8 cellular contexts compared by ENCODE assay signal in genomic region chr6:87722831-87723726, GRCh38. TPM values are rescaled to one million over a fixed set of nuclear protein-coding genes. Genes with fewer than 3 reads are reported as not detected.
DNase-seq lines count a peak whose midpoint lies in the region; TF ChIP-seq lines count a peak whose summit lies in the region.

No MANE protein-coding gene starts in this region.

- H2AFZ ChIP-seq in OCI-LY7 (ENCODE audit: low read length), result peak overlapping the region; percentile 41; the same call in 1 of the 2 replicates

- CTCF ChIA-PET in OCI-LY7 (lab: Charles Lee; ENCODE audit: unreplicated experiment), result no interaction called here

- BruUV-seq in OCI-LY7 (replicated peaks; lab: Mats Ljungman, UMichigan), result no TSS peak

- H3K27me3 ChIP-seq in testis, result no peaks in the 10 kb centered on the region

- H3K4me2 ChIP-seq in OCI-LY7 (ENCODE audit: low read length), result no peak overlapping the region

- no peaks in the 10 kb centered on the region for H3K36me3 ChIP-seq in OCI-LY7 (ENCODE audit: insufficient read depth, low read length)
- no peaks in the 10 kb centered on the region for H3K36me3 ChIP-seq in testis (ENCODE audit: low read depth, missing control alignments)

- no peaks in the 10 kb centered on the region for H4K20me1 ChIP-seq in OCI-LY7 (ENCODE audit: insufficient read depth, low read length)

- H3K4me1 ChIP-seq in OCI-LY7 (ENCODE audit: insufficient read depth, low read length, poor library complexity, severe bottlenecking) (peaks cover 29% of the 10 kb centered on the region), testis (peaks cover 15% of the 10 kb centered on the region)

- no peak for TF ChIP-seq POLR2A in testis (IDR thresholded peaks at IDR 0.05)

- no peak overlapping the region for H3K27ac ChIP-seq in OCI-LY7 (ENCODE audit: low read depth, low read length, poor library complexity, severe bottlenecking)
- no peak overlapping the region for H3K27ac ChIP-seq in testis

- no peaks in the 10 kb centered on the region for H3K9me3 ChIP-seq in OCI-LY7 (ENCODE audit: low read length)
- H3K9me3 ChIP-seq in testis, result no peaks in the 10 kb centered on the region

- DNase-seq in DMS 273 treated with DMSO at 0.1 percent for 48 hours (lab: John Stamatoyannopoulos, UW), result peak; percentile 26
- DNase-seq in HFF-Myc (ENCODE audit: extremely low read depth, low read depth), result peak; percentile 85
- DNase-seq in OCI-LY7 (ENCODE audit: low spot score), result peak; percentile 29
- DNase-seq in cerebellum (ENCODE audit: low spot score), result peak; percentile 54
- DNase-seq in kidney tubule cell (ENCODE audit: low spot score), result peak; percentile 99
- DNase-seq in testis, result peak; percentile 78
- no peak for DNase-seq in stimulated activated naive CD4-positive, alpha-beta T cell (lab: John Stamatoyannopoulos, UW)
- DNase-seq in activated CD4-positive, alpha-beta T cell treated with anti-CD3 and anti-CD28 coated beads for 4 hours, result no peak

- POLR2A ChIA-PET in OCI-LY7 (lab: Charles Lee), result interaction anchor here (0.7 to 1.6 kb wide), 2 partner anchors 8 to 9 kb away, joined by 3 to 4 read pairs; no protein-coding TSS in a partner anchor

- no peaks in the 10 kb centered on the region for H3K9me2 ChIP-seq in OCI-LY7 (ENCODE audit: insufficient read depth, low read length)

- H3K4me3 ChIP-seq in HFF-Myc (replicated peaks; ENCODE audit: low read depth, low read length) (no peak overlapping the region), OCI-LY7 (ENCODE audit: low read depth, low read length, poor library complexity, severe bottlenecking) (no peak overlapping the region), testis (no peak overlapping the region)

- intact Hi-C loops in OCI-LY7 (cut with micrococcal nuclease; ENCODE audit: unreplicated experiment), result no loop called here
- intact Hi-C loops in testis (cut with DNase I; ENCODE audit: low total_unique reads), result no loop called here

- TF ChIP-seq CTCF in HFF-Myc (IDR thresholded peaks at IDR 0.05; ENCODE audit: low read depth, low read length, missing control alignments) (no peak), OCI-LY7 (conservative IDR thresholded peaks at IDR 0.05; ENCODE audit: low read length) (no peak), testis (IDR thresholded peaks at IDR 0.05) (no peak)

- H3K79me2 ChIP-seq in OCI-LY7 (ENCODE audit: insufficient read depth, low read depth, low read length), result no peaks in the 10 kb centered on the region

- WGBS in testis, 2 donors, result 75 to 80% methylated on average over 8 of the region's 8 CpGs

RNA-seq across cellular contexts. Expression of gene AKIRIN2, which starts 21.0 kb away (rescaled TPM):
- total RNA-seq in OCI-LY7 (2014; rRNA removed; shearing (Covaris generic)), result 70.3 and 70.4 TPM in 2 replicates
- total RNA-seq in OCI-LY7 (2022) (127 and 129 TPM in 2 replicates), cerebellum (48.5 TPM), testis (10 to 100 TPM; 72.5 to 73.5 TPM)
- 65.2 TPM for polyA plus RNA-seq in testis (ENCODE audit: insufficient read depth, low read depth, low replicate concordance)

Comparison
In these comparisons a context has a peak if more than half of its experiments do, and no peak if none do; other contexts are left out.
1. DNase-seq: peak in DMS 273 treated with DMSO at 0.1 percent for 48 hours (single experiment), HFF-Myc (single experiment), OCI-LY7 (single experiment), cerebellum (single experiment), kidney tubule cell (single experiment) and testis (single experiment); none in stimulated activated naive CD4-positive, alpha-beta T cell (0 of 6) and activated CD4-positive, alpha-beta T cell treated with anti-CD3 and anti-CD28 coated beads for 4 hours (0 of 2).